ENCODE assay signal across 20 cellular contexts in the genomic region with DNA sequence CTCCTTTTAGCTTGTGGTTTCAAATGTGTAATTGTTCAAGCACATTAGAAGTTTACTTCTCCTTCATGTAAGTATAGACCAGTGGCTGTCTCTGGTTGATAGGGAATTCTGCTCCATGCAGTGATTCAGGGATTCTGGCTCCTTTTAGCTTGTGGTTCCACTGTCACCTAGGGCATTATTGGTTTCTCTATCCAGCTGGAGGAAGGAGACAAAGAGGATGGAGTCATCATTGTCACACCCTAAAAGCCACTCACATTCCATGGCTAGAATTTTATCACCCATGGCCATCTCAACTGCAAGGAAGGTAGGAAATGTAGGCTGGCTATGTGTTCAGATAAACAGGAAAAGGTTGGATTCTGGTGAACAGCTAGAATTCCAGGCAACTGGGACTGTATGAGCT.
"Had no signal": no experiment of that assay in that cellular context is flagged by ENCODE, and none has a peak within 500 bp of the region (broad histone marks: within the 10 kb centered on the region; RNA-seq: fewer than 3 reads in every experiment).

No MANE protein-coding gene starts in this region.

- H3K36me3 ChIP-seq: right atrium auricular region, tibial nerve, vagina had no signal

- H3K27me3 Mint-ChIP-seq: activated naive CD8-positive, alpha-beta T cell treated with anti-CD3 and anti-CD28 coated beads, Interleukin-2, amount 50 U/mL, for 24 hours had no signal

- H3K4me3 ChIP-seq: right atrium auricular region, skin epidermis, tibial nerve, vagina had no signal

- H3K4me3 Mint-ChIP-seq: activated naive CD4-positive, alpha-beta T cell treated with anti-CD3 and anti-CD28 coated beads for 36 hours; activated naive CD8-positive, alpha-beta T cell treated with anti-CD3 and anti-CD28 coated beads, Interleukin-2, amount 50 U/mL, for 24 hours; endodermal cell; nephron progenitor cell had no signal

- ATAC-seq: left ventricle myocardium superior had no signal

- H3K9me3 ChIP-seq: vagina had no signal

- H3K4me1 Mint-ChIP-seq: endodermal cell, nephron progenitor cell had no signal

- DNase-seq: activated CD4-positive, CD25-positive, alpha-beta regulatory T cell treated with anti-CD3 and anti-CD28 coated beads, Interleukin-2, amount 50 U/mL, for 72 hours; activated naive CD4-positive, alpha-beta T cell treated with anti-CD3 and anti-CD28 coated beads for 36 hours; activated naive CD8-positive, alpha-beta T cell treated with anti-CD3 and anti-CD28 coated beads, Interleukin-2, amount 50 U/mL, for 24 hours; activated T-cell treated with anti-CD3 and anti-CD28 coated beads, Interleukin-2, amount 50 U/mL, for 1 hour; dermis blood vessel endothelial cell; endodermal cell; hippocampal formation; kidney; left ventricle myocardium superior; mesenchymal stem cell; nephron progenitor cell; occipital lobe; stimulated activated CD4-positive, alpha-beta T cell treated with anti-CD3 and anti-CD28 coated beads, Interleukin-4, amount 100 ng/mL, for 24 hours; stimulated activated naive CD4-positive, alpha-beta T cell treated with Interleukin-2 at 50 U/mL for 16 hours; substantia nigra had no signal

- H3K4me1 ChIP-seq: right atrium auricular region, tibial nerve, vagina had no signal

- H3K9me3 Mint-ChIP-seq: activated naive CD4-positive, alpha-beta T cell treated with anti-CD3 and anti-CD28 coated beads for 36 hours; endodermal cell; nephron progenitor cell had no signal

- H3K27me3 ChIP-seq: right atrium auricular region, tibial nerve, vagina had no signal

- H3K27ac ChIP-seq: right atrium auricular region, skin epidermis, tibial nerve, vagina had no signal

- H3K27ac Mint-ChIP-seq: activated naive CD4-positive, alpha-beta T cell treated with anti-CD3 and anti-CD28 coated beads for 36 hours; activated naive CD8-positive, alpha-beta T cell treated with anti-CD3 and anti-CD28 coated beads, Interleukin-2, amount 50 U/mL, for 24 hours; activated T-helper 2 cell treated with anti-CD3 and anti-CD28 coated beads, Interferon-gamma antibody, Interleukin-2, Interleukin-4, amounts not matched to agents 10 μg/mL and 5 μg/mL and 100 μg/mL, durations not matched to agents 14 hours and 24 hours and 36 hours; endodermal cell; nephron progenitor cell had no signal
